21 cellular contexts compared by ENCODE assay signal in the genomic region with DNA sequence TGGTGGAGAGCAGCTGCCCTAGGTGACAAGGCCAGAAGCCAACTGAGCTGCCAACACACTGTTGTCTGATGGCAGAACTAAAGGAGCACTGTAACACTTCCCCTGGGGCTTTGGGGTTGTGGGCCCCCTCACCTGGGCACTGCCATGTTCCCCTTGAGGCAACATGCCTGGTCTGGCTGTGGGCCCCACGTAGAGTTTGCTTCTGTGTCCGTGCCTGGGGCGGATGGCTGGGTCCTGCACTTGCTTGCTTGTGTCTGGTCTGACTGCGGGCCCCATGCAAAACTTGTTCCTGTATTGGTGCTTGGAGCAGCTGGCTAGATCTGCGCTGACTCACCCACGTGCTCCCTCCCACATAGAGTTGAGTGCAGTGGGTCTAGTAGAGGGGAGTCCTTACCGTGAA.
"Had no signal": no experiment of that assay in that cellular context is flagged by ENCODE, and none has a peak within 500 bp of the region (broad histone marks: within the 10 kb centered on the region; RNA-seq: fewer than 3 reads in every experiment).

No MANE protein-coding gene starts in this region.

- H3K4me1 ChIP-seq: esophagus squamous epithelium, neural progenitor cell, right atrium auricular region, sigmoid colon, suprapubic skin, thyroid gland, vagina had no signal

- DNase-seq: esophagus squamous epithelium; foreskin keratinocyte; head of caudate nucleus; left colon; naive thymus-derived CD4-positive, alpha-beta T cell; nucleus accumbens; ovary; sigmoid colon; stimulated activated CD4-positive, alpha-beta T cell treated with anti-CD3 and anti-CD28 coated beads, Interleukin-2, amount 100 ng/mL, for 24 hours; stimulated activated CD4-positive, alpha-beta T cell treated with anti-CD3 and anti-CD28 coated beads, Interleukin-4, amount 100 ng/mL, for 4 hours; stimulated activated naive CD4-positive, alpha-beta T cell; thyroid gland had no signal

- FAIRE-seq: colon had no signal

- H3K27ac ChIP-seq: esophagus squamous epithelium, foreskin keratinocyte, hepatocyte, neural progenitor cell, ovary, right atrium auricular region, sigmoid colon, skin epidermis, suprapubic skin, thyroid gland, vagina had no signal

- H3K9me3 ChIP-seq: esophagus squamous epithelium, ovary, right atrium auricular region, sigmoid colon, suprapubic skin, thyroid gland, vagina had no signal

- H3K27me3 Mint-ChIP-seq: dendritic cell treated with granulocyte-macrophage colony-stimulating factor and Interleukin-4, amounts not matched to agents 40 ng/mL and 50 ng/mL, for 4 days; naive thymus-derived CD4-positive, alpha-beta T cell; type B pancreatic cell had no signal

- H3K9me3 Mint-ChIP-seq: dendritic cell treated with granulocyte-macrophage colony-stimulating factor and Interleukin-4, amounts not matched to agents 40 ng/mL and 50 ng/mL, for 4 days; naive thymus-derived CD4-positive, alpha-beta T cell; neural progenitor cell; type B pancreatic cell had no signal

- H3K9ac ChIP-seq: neural progenitor cell had no signal

- H3K27ac Mint-ChIP-seq: dendritic cell treated with granulocyte-macrophage colony-stimulating factor and Interleukin-4, amounts not matched to agents 40 ng/mL and 50 ng/mL, for 4 days; neural progenitor cell; type B pancreatic cell had no signal

- H3K4me3 ChIP-seq: esophagus squamous epithelium, hepatocyte, neural progenitor cell, ovary, right atrium auricular region, sigmoid colon, skin epidermis, suprapubic skin, thyroid gland, vagina had no signal

- ATAC-seq: foreskin keratinocyte; left colon; naive thymus-derived CD4-positive, alpha-beta T cell had no signal

- H3K4me3 Mint-ChIP-seq: dendritic cell treated with granulocyte-macrophage colony-stimulating factor and Interleukin-4, amounts not matched to agents 40 ng/mL and 50 ng/mL, for 4 days; naive thymus-derived CD4-positive, alpha-beta T cell; neural progenitor cell; type B pancreatic cell had no signal
